Comparison of ENCODE assay signal across 12 cellular contexts in the genomic region with DNA sequence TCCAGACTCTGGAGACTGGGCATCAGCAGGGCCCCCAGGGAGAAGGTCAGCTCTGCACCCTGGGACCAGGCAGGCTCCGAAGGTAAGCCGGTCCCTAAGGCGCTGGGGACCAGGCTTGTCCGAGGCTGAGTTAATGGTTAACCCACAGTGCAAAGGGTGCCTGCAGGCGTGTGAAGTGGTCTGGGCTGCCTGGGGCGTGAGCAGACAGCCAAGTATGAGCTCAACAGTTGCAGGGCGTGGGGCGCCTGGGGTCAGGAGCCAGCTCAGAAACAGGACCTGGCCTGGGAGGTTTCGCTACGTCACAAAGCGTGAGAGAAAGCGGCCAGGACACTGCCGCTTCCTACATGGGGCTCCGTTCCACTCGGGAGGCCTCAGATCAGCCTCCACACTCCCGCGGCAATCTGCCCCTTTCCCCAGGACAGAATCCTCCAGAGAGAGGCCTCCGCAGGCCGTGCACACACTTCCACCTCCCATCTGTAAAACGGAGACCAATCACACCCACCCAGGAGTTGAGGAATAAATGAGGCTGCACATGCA. TPM values are rescaled to one million over a fixed set of nuclear protein-coding genes. Genes with fewer than 3 reads are reported as not detected.
DNase-seq lines count a peak whose midpoint lies in the region; ATAC-seq, FAIRE-seq and TF ChIP-seq lines count a peak whose summit lies in the region.
"Had no signal": no experiment of that assay in that cellular context is flagged by ENCODE, and none has a peak within 500 bp of the region (broad histone marks: within the 10 kb centered on the region; RNA-seq: fewer than 3 reads in every experiment).

No MANE protein-coding gene starts in this region.

- no peak overlapping the region for H3K4me3 ChIP-seq in BLaER1 treated with 17β-estradiol and CSF1 and Interleukin-3, amounts not matched to agents 10 nM and 100 nM
- H3K4me3 ChIP-seq in ascending aorta: peak overlapping the region in 1 of 2 donors; percentile 23

- no peaks in the 10 kb centered on the region for H3K4me1 Mint-ChIP-seq in activated naive CD8-positive, alpha-beta T cell treated with anti-CD3 and anti-CD28 coated beads, Interleukin-2, amount 50 U/mL, for 24 hours

- no peaks in the 10 kb centered on the region for H3K9me3 Mint-ChIP-seq in activated naive CD8-positive, alpha-beta T cell treated with anti-CD3 and anti-CD28 coated beads, Interleukin-2, amount 50 U/mL, for 24 hours

- H3K27me3 ChIP-seq in BLaER1 treated with 17β-estradiol and CSF1 and Interleukin-3, amounts not matched to agents 10 nM and 100 nM: no peaks in the 10 kb centered on the region
- no peaks in the 10 kb centered on the region for H3K27me3 ChIP-seq in ascending aorta

- H3K27me3 Mint-ChIP-seq in activated naive CD8-positive, alpha-beta T cell treated with anti-CD3 and anti-CD28 coated beads, Interleukin-2, amount 50 U/mL, for 24 hours: no peaks in the 10 kb centered on the region

- no peak for TF ChIP-seq CTCF in ascending aorta (IDR thresholded peaks at IDR 0.05)

- peaks cover 0 to 14% (median 4%) of the 10 kb centered on the region in 11 experiments; a peak in 5 of 22 replicates for H3K9me3 ChIP-seq in BLaER1 treated with 17β-estradiol and CSF1 and Interleukin-3, amounts not matched to agents 10 nM and 100 nM (replicated peaks in 1 of 11)
- H3K9me3 ChIP-seq in ascending aorta: no peaks in the 10 kb centered on the region
- H3K9me3 ChIP-seq: SK-N-SH had no signal

- DNase-seq in ascending aorta (ENCODE audit: low spot score in 2 of 2) (no peak), posterior vena cava (ENCODE audit: low spot score) (peak; percentile 87)
- no peak for DNase-seq in stimulated activated naive CD4-positive, alpha-beta T cell treated with Interleukin-2 at 50 U/mL for 16 hours (lab: John Stamatoyannopoulos, UW)
- no peak for DNase-seq in activated naive CD8-positive, alpha-beta T cell treated with anti-CD3 and anti-CD28 coated beads, Interleukin-2, amount 50 U/mL, for 24 hours
- DNase-seq: activated CD4-positive, alpha-beta T cell treated with anti-CD3 and anti-CD28 coated beads for 48 hours; activated effector memory CD4-positive, alpha-beta T cell treated with Interleukin-2 at 50 U/mL for 16 hours; NCI-H524; SK-N-SH had no signal

- peaks cover 0 to 44% (median 14%) of the 10 kb centered on the region in 11 experiments; a peak in 10 of 22 replicates for H4K20me1 ChIP-seq in BLaER1 treated with 17β-estradiol and CSF1 and Interleukin-3, amounts not matched to agents 10 nM and 100 nM

- no peak overlapping the region for H3K27ac ChIP-seq in BLaER1 treated with 17β-estradiol and CSF1 and Interleukin-3, amounts not matched to agents 10 nM and 100 nM
- H3K27ac ChIP-seq in ascending aorta: peak overlapping the region; percentile 55 to 87

- H3K4me3 Mint-ChIP-seq in activated naive CD8-positive, alpha-beta T cell treated with anti-CD3 and anti-CD28 coated beads, Interleukin-2, amount 50 U/mL, for 24 hours: no peak overlapping the region

- ATAC-seq in HG03520 (IDR thresholded peaks at IDR 0.05; ENCODE audit: unreplicated experiment): no peak
- ATAC-seq in GM21526 (IDR thresholded peaks at IDR 0.05; ENCODE audit: low FRiP score, unreplicated experiment): no peak
- ATAC-seq in activated naive CD8-positive, alpha-beta T cell treated with anti-CD3 and anti-CD28 coated beads, Interleukin-2, amount 50 U/mL, for 24 hours: no peak

- H3K36me3 ChIP-seq in BLaER1 treated with 17β-estradiol and CSF1 and Interleukin-3, amounts not matched to agents 10 nM and 100 nM: peaks cover 0 to 33% (median 0%) of the 10 kb centered on the region in 11 experiments; a peak in 8 of 22 replicates
- peaks cover 64 to 96% of the 10 kb centered on the region in 2 donors for H3K36me3 ChIP-seq in ascending aorta

- FAIRE-seq in islet of Langerhans (lab: Jason Lieb, UNC): peak; percentile 17

- H3K4me1 ChIP-seq in BLaER1 treated with 17β-estradiol and CSF1 and Interleukin-3, amounts not matched to agents 10 nM and 100 nM: peaks cover 0 to 32% (median 16%) of the 10 kb centered on the region in 10 experiments; a peak in 13 of 20 replicates
- peaks cover 16 to 38% of the 10 kb centered on the region in 2 donors for H3K4me1 ChIP-seq in ascending aorta

- H3K4me2 ChIP-seq in BLaER1 treated with 17β-estradiol and CSF1 and Interleukin-3, amounts not matched to agents 10 nM and 100 nM: peak overlapping the region in 7 of 11 experiments; percentile 24 to 63 (median 40); a peak in 15 of 22 replicates
- H3K4me2 ChIP-seq: SK-N-SH had no signal

- no peak overlapping the region for H3K27ac Mint-ChIP-seq in activated naive CD8-positive, alpha-beta T cell treated with anti-CD3 and anti-CD28 coated beads, Interleukin-2, amount 50 U/mL, for 24 hours

- H3K36me3 Mint-ChIP-seq in activated naive CD8-positive, alpha-beta T cell treated with anti-CD3 and anti-CD28 coated beads, Interleukin-2, amount 50 U/mL, for 24 hours (ENCODE audit: low read depth): peaks cover 14% of the 10 kb centered on the region

- no peak overlapping the region for H3K9ac ChIP-seq in BLaER1 treated with 17β-estradiol and CSF1 and Interleukin-3, amounts not matched to agents 10 nM and 100 nM
- H3K9ac ChIP-seq: SK-N-SH had no signal

- intact Hi-C loops in ascending aorta (cut with DNase I): no loop called here
- intact Hi-C loops in posterior vena cava (cut with DNase I): loop anchor here in 1 of 2 donors (10.0 kb wide), 1 partner anchor 169 kb away; no protein-coding TSS in a partner anchor

RNA-seq across cellular contexts. Expression of a gene that starts 16.0 kb away (rescaled TPM):
- total RNA-seq in ascending aorta: 349 TPM
- 10 to 100 TPM; 54.1 to 63.1 TPM for total RNA-seq in posterior vena cava

Comparison
In these comparisons a context has a peak if more than half of its experiments do, and no peak if none do; other contexts are left out.
1. H3K27ac ChIP-seq: peak in ascending aorta (2 of 2); none in BLaER1 treated with 17β-estradiol and CSF1 and Interleukin-3, amounts not matched to agents 10 nM and 100 nM (0 of 11).